Comparison of ENCODE assay signal across 7 cellular contexts in genomic region chr15:46450810-46451182, GRCh38.
"Had no signal": no experiment of that assay in that cellular context is flagged by ENCODE, and none has a peak within 500 bp of the region (broad histone marks: within the 10 kb centered on the region; RNA-seq: fewer than 3 reads in every experiment).

No MANE protein-coding gene starts in this region.

- H3K4me2 ChIP-seq: GM23338 had no signal

- H2AFZ ChIP-seq: GM23338 had no signal

- H3K4me1 Mint-ChIP-seq: GM23338, H9, IgD-negative memory B cell had no signal

- H3K27me3 Mint-ChIP-seq: IgD-negative memory B cell had no signal

- H3K9me3 Mint-ChIP-seq: H9 had no signal

- H3K27ac Mint-ChIP-seq: GM23338, H9, IgD-negative memory B cell had no signal

- H3K4me3 Mint-ChIP-seq: GM23338, H9, IgD-negative memory B cell had no signal

- ATAC-seq: GM23338 had no signal

- DNase-seq: H9, HCEC 1CT had no signal

- H3K36me3 Mint-ChIP-seq: IgD-negative memory B cell had no signal

- FAIRE-seq: H1, H54, HTR-8/SVneo had no signal

- H3K4me3 ChIP-seq: GM23338 had no signal
